Comparison of ENCODE assay signal across 1 cellular context in the genomic region with DNA sequence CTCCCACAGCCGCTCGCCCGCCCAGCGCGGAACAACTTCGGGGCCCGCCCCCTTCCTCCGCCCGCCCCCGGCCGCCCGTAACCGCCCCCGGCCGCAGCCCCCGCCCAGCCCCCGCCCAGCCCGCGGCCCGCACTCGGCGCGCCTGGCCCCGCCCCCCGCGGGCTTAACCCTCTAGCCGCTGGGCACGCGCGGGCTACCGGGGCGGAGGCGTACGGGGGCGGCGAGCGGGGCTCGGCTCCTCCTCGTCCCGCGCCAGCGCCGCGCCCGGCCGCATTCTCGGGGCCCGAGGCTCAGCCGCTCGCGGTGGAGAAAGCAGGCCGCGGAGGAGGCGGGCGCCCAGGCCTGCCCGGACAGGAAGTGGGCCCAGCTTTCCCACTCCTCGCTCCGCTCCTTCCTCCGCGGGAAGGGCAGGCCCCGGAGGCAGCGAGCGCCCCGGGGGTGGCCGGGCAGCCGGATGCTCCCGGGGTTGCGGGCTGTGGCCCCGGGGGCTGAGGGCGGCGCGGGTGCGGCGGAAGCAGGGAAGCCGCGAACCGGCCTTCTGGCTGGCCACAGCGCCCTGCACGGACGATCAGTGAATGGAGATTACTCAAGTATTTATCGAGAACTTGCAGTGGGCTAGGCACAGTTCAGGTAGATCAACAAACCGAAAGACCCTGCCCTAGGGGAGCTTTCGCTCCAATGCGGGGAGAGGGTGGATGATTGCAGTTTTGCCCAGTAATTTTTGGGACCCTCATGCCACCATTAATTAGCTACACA.
TF ChIP-seq lines count a peak whose summit lies in the region.

A gene with protein sequence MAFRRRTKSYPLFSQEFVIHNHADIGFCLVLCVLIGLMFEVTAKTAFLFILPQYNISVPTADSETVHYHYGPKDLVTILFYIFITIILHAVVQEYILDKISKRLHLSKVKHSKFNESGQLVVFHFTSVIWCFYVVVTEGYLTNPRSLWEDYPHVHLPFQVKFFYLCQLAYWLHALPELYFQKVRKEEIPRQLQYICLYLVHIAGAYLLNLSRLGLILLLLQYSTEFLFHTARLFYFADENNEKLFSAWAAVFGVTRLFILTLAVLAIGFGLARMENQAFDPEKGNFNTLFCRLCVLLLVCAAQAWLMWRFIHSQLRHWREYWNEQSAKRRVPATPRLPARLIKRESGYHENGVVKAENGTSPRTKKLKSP (minus strand): TSS at position 39 of the 756 bp plus-strand sequence. CDS start 145 bp downstream, outside the sequence.

TF ChIP-seq in K562, 482 proteins besides CTCF, POLR2A, EP300 and RAD21 (continued from another document and continues in another):
- TF ChIP-seq, protein P1, sequence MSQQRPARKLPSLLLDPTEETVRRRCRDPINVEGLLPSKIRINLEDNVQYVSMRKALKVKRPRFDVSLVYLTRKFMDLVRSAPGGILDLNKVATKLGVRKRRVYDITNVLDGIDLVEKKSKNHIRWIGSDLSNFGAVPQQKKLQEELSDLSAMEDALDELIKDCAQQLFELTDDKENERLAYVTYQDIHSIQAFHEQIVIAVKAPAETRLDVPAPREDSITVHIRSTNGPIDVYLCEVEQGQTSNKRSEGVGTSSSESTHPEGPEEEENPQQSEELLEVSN (IDR thresholded peaks at IDR 0.05; ENCODE audit: borderline replicate concordance in 1 of 2, extremely low read depth in 1 of 2, insufficient read depth in 1 of 2, insufficient read length in 1 of 2, low read depth in 1 of 2, low read length in 1 of 2, poor library complexity in 1 of 2, severe bottlenecking in 1 of 2), result peak; percentile 41 to 80
- TF ChIP-seq, protein P2, sequence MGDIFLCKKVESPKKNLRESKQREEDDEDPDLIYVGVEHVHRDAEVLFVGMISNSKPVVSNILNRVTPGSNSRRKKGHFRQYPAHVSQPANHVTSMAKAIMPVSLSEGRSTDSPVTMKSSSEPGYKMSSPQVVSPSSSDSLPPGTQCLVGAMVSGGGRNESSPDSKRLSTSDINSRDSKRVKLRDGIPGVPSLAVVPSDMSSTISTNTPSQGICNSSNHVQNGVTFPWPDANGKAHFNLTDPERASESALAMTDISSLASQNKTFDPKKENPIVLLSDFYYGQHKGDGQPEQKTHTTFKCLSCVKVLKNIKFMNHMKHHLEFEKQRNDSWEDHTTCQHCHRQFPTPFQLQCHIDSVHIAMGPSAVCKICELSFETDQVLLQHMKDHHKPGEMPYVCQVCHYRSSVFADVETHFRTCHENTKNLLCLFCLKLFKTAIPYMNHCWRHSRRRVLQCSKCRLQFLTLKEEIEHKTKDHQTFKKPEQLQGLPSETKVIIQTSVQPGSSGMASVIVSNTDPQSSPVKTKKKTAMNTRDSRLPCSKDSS (IDR thresholded peaks at IDR 0.05; ENCODE audit: low read depth, partially characterized antibody), result no peak
- TF ChIP-seq ASH1L (IDR thresholded peaks at IDR 0.05; ENCODE audit: borderline replicate concordance, low read depth, partially characterized antibody), result no peak
- no peak for TF ChIP-seq MAX (CRISPR knock-in tag; IDR thresholded peaks at IDR 0.05)
- no peak for TF ChIP-seq CHCHD3 (CRISPR knock-in tag; IDR thresholded peaks at IDR 0.05)
- TF ChIP-seq POLR2H (tag; IDR thresholded peaks at IDR 0.05; ENCODE audit: low read depth), result 0 out of 2 replicates have a peak, but pooled peaks have one; percentile 57
- no peak for TF ChIP-seq SREBF1 (IDR thresholded peaks at IDR 0.05; ENCODE audit: borderline replicate concordance, low read depth, low read length)
- TF ChIP-seq MYNN (IDR thresholded peaks at IDR 0.05), result no peak
- no peak for TF ChIP-seq MYNN (CRISPR knock-in tag; IDR thresholded peaks at IDR 0.05)
- no peak for TF ChIP-seq ZNF444 (CRISPR knock-in tag; IDR thresholded peaks at IDR 0.05)
- no peak for TF ChIP-seq RAD51 (IDR thresholded peaks at IDR 0.05; ENCODE audit: borderline replicate concordance, low read depth)
- TF ChIP-seq FOSL1 (tag; conservative IDR thresholded peaks at IDR 0.05), result peak; percentile 18; the same call in 1 of the 2 replicates
- peak in 1 of 2 experiments; percentile 60; a peak in 2 of 4 replicates for TF ChIP-seq NRF1 (conservative IDR thresholded peaks at IDR 0.05 in 1 of 2, IDR thresholded peaks at IDR 0.05 in 1 of 2)
- no peak for TF ChIP-seq BRF2 (IDR thresholded peaks at IDR 0.05; ENCODE audit: borderline replicate concordance, insufficient read depth, insufficient read length)
- no peak for TF ChIP-seq ZNF318 (IDR thresholded peaks at IDR 0.05; ENCODE audit: borderline replicate concordance in 1 of 2, low read depth in 1 of 2)
- TF ChIP-seq NONO (IDR thresholded peaks at IDR 0.05; ENCODE audit: low read depth in 2 of 2, low read length in 1 of 2), result peak; percentile 79 to 91
- TF ChIP-seq SETDB1 (IDR thresholded peaks at IDR 0.05; ENCODE audit: low read length), result no peak
- TF ChIP-seq NFIC (IDR thresholded peaks at IDR 0.05), result peak; percentile 5; the same call in 1 of the 2 replicates
- TF ChIP-seq SIX5 (IDR thresholded peaks at IDR 0.05; ENCODE audit: borderline replicate concordance in 1 of 2, insufficient read depth in 1 of 2, low read depth in 1 of 2, low read length in 2 of 2), result no peak
- no peak for TF ChIP-seq SAFB (IDR thresholded peaks at IDR 0.05; ENCODE audit: borderline replicate concordance, low read depth, low read length)
- peak; percentile 35; the same call in 1 of the 2 replicates for TF ChIP-seq GABPB1 (CRISPR knock-in tag; IDR thresholded peaks at IDR 0.05)
- TF ChIP-seq CSDE1 (IDR thresholded peaks at IDR 0.05), result 0 out of 4 replicates have a peak, but pooled peaks of 1 of the 2 experiments have one; percentile 8
- peak; percentile 71; the same call in 1 of the 2 replicates for TF ChIP-seq HMGXB4 (CRISPR knock-in tag; IDR thresholded peaks at IDR 0.05)
- TF ChIP-seq RBM22 (IDR thresholded peaks at IDR 0.05; ENCODE audit: low read depth, low read length, poor library complexity, severe bottlenecking), result peak; percentile 62
- no peak for TF ChIP-seq POLR3A (IDR thresholded peaks at IDR 0.05; ENCODE audit: borderline replicate concordance, extremely low read depth, insufficient read depth, insufficient read length)
- no peak for TF ChIP-seq ZSCAN29 (IDR thresholded peaks at IDR 0.05)
- TF ChIP-seq FOXA3 (CRISPR knock-in tag; conservative IDR thresholded peaks at IDR 0.05 in 1 of 2, IDR thresholded peaks at IDR 0.05 in 1 of 2), result no peak
- TF ChIP-seq, protein P3, sequence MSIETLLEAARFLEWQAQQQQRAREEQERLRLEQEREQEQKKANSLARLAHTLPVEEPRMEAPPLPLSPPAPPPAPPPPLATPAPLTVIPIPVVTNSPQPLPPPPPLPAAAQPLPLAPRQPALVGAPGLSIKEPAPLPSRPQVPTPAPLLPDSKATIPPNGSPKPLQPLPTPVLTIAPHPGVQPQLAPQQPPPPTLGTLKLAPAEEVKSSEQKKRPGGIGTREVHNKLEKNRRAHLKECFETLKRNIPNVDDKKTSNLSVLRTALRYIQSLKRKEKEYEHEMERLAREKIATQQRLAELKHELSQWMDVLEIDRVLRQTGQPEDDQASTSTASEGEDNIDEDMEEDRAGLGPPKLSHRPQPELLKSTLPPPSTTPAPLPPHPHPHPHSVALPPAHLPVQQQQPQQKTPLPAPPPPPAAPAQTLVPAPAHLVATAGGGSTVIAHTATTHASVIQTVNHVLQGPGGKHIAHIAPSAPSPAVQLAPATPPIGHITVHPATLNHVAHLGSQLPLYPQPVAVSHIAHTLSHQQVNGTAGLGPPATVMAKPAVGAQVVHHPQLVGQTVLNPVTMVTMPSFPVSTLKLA (conservative IDR thresholded peaks at IDR 0.05), result no peak
- TF ChIP-seq ZBTB1 (CRISPR knock-in tag; IDR thresholded peaks at IDR 0.05; ENCODE audit: borderline replicate concordance, low read depth), result peak; percentile 94
- peak; percentile 75 for TF ChIP-seq TARDBP (IDR thresholded peaks at IDR 0.05)
- no peak for TF ChIP-seq HSF4 (CRISPR knock-in tag; IDR thresholded peaks at IDR 0.05; ENCODE audit: borderline replicate concordance)
- TF ChIP-seq NEUROD1 (IDR thresholded peaks at IDR 0.05; ENCODE audit: borderline replicate concordance, low read depth, low read length, partially characterized antibody), result peak; percentile 14
- TF ChIP-seq HCFC1 (IDR thresholded peaks at IDR 0.05; ENCODE audit: low read depth, low read length), result peak; percentile 36; the same call in 1 of the 2 replicates
- TF ChIP-seq NR4A1 (CRISPR knock-in tag; IDR thresholded peaks at IDR 0.05), result no peak
- peak; percentile 63; the same call in 1 of the 2 replicates for TF ChIP-seq NR4A1 (tag; IDR thresholded peaks at IDR 0.05)
- TF ChIP-seq ZFPM2 (CRISPR knock-in tag; IDR thresholded peaks at IDR 0.05), result no peak
- TF ChIP-seq, protein P4, sequence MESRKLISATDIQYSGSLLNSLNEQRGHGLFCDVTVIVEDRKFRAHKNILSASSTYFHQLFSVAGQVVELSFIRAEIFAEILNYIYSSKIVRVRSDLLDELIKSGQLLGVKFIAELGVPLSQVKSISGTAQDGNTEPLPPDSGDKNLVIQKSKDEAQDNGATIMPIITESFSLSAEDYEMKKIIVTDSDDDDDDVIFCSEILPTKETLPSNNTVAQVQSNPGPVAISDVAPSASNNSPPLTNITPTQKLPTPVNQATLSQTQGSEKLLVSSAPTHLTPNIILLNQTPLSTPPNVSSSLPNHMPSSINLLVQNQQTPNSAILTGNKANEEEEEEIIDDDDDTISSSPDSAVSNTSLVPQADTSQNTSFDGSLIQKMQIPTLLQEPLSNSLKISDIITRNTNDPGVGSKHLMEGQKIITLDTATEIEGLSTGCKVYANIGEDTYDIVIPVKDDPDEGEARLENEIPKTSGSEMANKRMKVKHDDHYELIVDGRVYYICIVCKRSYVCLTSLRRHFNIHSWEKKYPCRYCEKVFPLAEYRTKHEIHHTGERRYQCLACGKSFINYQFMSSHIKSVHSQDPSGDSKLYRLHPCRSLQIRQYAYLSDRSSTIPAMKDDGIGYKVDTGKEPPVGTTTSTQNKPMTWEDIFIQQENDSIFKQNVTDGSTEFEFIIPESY (CRISPR knock-in tag; IDR thresholded peaks at IDR 0.05), result 0 out of 2 replicates have a peak, but pooled peaks have one; percentile 33
